21 cellular contexts compared by ENCODE assay signal in genomic region chr21:45844181-45844580, GRCh38.
"Had no signal": no experiment of that assay in that cellular context is flagged by ENCODE, and none has a peak within 500 bp of the region (broad histone marks: within the 10 kb centered on the region; RNA-seq: fewer than 3 reads in every experiment).

No MANE protein-coding gene starts in this region.

- ATAC-seq: activated T-cell treated with anti-CD3 and anti-CD28 coated beads, Interleukin-2, amount 50 U/mL, for 4 hours; natural killer cell; pancreas; right cardiac atrium; stimulated activated memory B cell treated with anti-CD40 and anti-IgM and Interleukin-4, amounts not matched to agents 10 μg/mL and 1 μg/mL and 100 μg/mL, for 72 hours had no signal

- H3K27me3 Mint-ChIP-seq: activated naive CD8-positive, alpha-beta T cell treated with anti-CD3 and anti-CD28 coated beads for 36 hours had no signal

- H3K4me1 Mint-ChIP-seq: natural killer cell; stimulated activated memory B cell treated with anti-CD40 and anti-IgM and Interleukin-4, amounts not matched to agents 10 μg/mL and 1 μg/mL and 100 μg/mL, for 72 hours had no signal

- H3K27me3 ChIP-seq: heart right ventricle, pancreas, stomach, transverse colon, vagina had no signal

- H3K4me2 ChIP-seq: smooth muscle cell had no signal

- DNase-seq: activated CD4-positive, alpha-beta T cell treated with anti-CD3 and anti-CD28 coated beads, Interleukin-2, amount 50 U/mL, for 4 hours; activated CD8-positive, alpha-beta memory T cell treated with anti-CD3 and anti-CD28 coated beads for 24 hours; activated CD8-positive, alpha-beta memory T cell treated with anti-CD3 and anti-CD28 coated beads, Interleukin-2, amount 50 U/mL, for 4 hours; activated naive CD4-positive, alpha-beta T cell treated with Interleukin-2 at 50 U/mL for 16 hours; activated naive CD8-positive, alpha-beta T cell treated with anti-CD3 and anti-CD28 coated beads for 36 hours; activated T-cell treated with anti-CD3 and anti-CD28 coated beads, Interleukin-2, amount 50 U/mL, for 4 hours; amygdala; heart right ventricle; left ventricle myocardium inferior; midbrain; natural killer cell; pancreas; right cardiac atrium; stimulated activated CD4-positive, alpha-beta T cell treated with anti-CD3 and anti-CD28 coated beads, Interleukin-15, amount 100 ng/mL, for 24 hours; stomach; T-helper 1 cell; transverse colon; WERI-Rb-1 had no signal

- H3K4me1 ChIP-seq: pancreas, vagina had no signal

- H3K36me3 Mint-ChIP-seq: activated naive CD8-positive, alpha-beta T cell treated with anti-CD3 and anti-CD28 coated beads for 36 hours had no signal

- FAIRE-seq: pancreas had no signal

- H3K27ac Mint-ChIP-seq: activated naive CD8-positive, alpha-beta T cell treated with anti-CD3 and anti-CD28 coated beads for 36 hours; natural killer cell; stimulated activated memory B cell treated with anti-CD40 and anti-IgM and Interleukin-4, amounts not matched to agents 10 μg/mL and 1 μg/mL and 100 μg/mL, for 72 hours had no signal

- H3K4me3 Mint-ChIP-seq: activated naive CD8-positive, alpha-beta T cell treated with anti-CD3 and anti-CD28 coated beads for 36 hours; activated T-cell treated with anti-CD3 and anti-CD28 coated beads, Interleukin-2, amount 50 U/mL, for 4 hours; natural killer cell; stimulated activated memory B cell treated with anti-CD40 and anti-IgM and Interleukin-4, amounts not matched to agents 10 μg/mL and 1 μg/mL and 100 μg/mL, for 72 hours had no signal

- H3K4me3 ChIP-seq: heart right ventricle, left ventricle myocardium inferior, pancreas, smooth muscle cell, stomach, transverse colon, vagina had no signal

- H3K9me3 ChIP-seq: pancreas had no signal

- H3K27ac ChIP-seq: heart right ventricle, left ventricle myocardium inferior, pancreas, stomach, transverse colon, vagina, WERI-Rb-1 had no signal

- H3K36me3 ChIP-seq: heart right ventricle, left ventricle myocardium inferior, pancreas, stomach, transverse colon, vagina, WERI-Rb-1 had no signal
